26 cellular contexts compared by ENCODE assay signal in the genomic region with DNA sequence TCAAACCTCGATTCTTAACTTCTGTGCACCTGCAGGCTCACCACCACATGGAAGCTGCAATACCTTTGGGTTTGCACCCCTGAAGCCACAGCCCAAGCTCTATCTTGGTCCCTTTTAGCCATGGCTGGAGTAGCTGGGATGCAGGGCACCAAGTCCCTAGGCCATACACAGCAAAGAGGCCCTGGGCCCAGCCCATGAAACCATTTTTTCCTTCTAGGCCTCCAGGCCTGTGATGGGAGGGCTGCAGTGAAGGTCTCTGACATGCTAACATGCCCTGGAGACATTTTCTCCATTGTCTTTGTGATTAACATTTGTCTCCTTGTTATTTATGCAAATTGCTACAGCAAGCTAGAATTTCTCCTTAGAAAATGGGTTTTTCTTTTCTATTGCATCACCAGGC.
DNase-seq lines count a peak whose midpoint lies in the region; ATAC-seq, FAIRE-seq and TF ChIP-seq lines count a peak whose summit lies in the region.
"Had no signal": no experiment of that assay in that cellular context is flagged by ENCODE, and none has a peak within 500 bp of the region (broad histone marks: within the 10 kb centered on the region; RNA-seq: fewer than 3 reads in every experiment).

No MANE protein-coding gene starts in this region.

- TF ChIP-seq POLR2A in A549 (IDR thresholded peaks at IDR 0.05; ENCODE audit: low read length) (no peak), K562 (conservative IDR thresholded peaks at IDR 0.05) (no peak)

- in situ Hi-C loops in K562 (cut with MboI), result no loop called here

- H3K9me1 ChIP-seq in K562 (ENCODE audit: control insufficient read depth, insufficient read depth, low read length), result no peaks in the 10 kb centered on the region

- CTCF ChIA-PET in A549 (lab: Yijun Ruan, JAX), result no interaction called here
- CTCF ChIA-PET in SK-N-SH (lab: Yijun Ruan, JAX), result no interaction called here
- CTCF ChIA-PET in K562 (lab: Yijun Ruan, JAX; ENCODE audit: low intra/inter-chr PET ratio), result no interaction called here

- H2AFZ ChIP-seq in SK-N-SH (ENCODE audit: low read depth) (no peak overlapping the region), K562 (ENCODE audit: low read depth, low read length) (no peak overlapping the region)

- POLR2A ChIA-PET in A549 (lab: Yijun Ruan, JAX), result no interaction called here
- POLR2A ChIA-PET in SK-N-SH (lab: Yijun Ruan, JAX), result no interaction called here
- POLR2A ChIA-PET in K562 (lab: Yijun Ruan, JAX), result no interaction called here

- H3K4me2 ChIP-seq in A549 (no peak overlapping the region), SK-N-SH (no peak overlapping the region), K562 (ENCODE audit: insufficient read depth, low read length) (no peak overlapping the region)
- H3K4me2 ChIP-seq: BLaER1 had no signal

- WGBS in A549 (ENCODE audit: missing lambda C conversion rate), result 0% methylated on average over 1 of the region's 1 CpG
- 30% methylated on average over 1 of the region's 1 CpG for WGBS in SK-N-SH (ENCODE audit: low lambda C conversion rate)
- 0% methylated on average over 1 of the region's 1 CpG for WGBS in K562 (ENCODE audit: insufficient coverage, low coverage, missing lambda C conversion rate)

- H3K79me2 ChIP-seq in SK-N-SH (ENCODE audit: insufficient read depth) (no peaks in the 10 kb centered on the region), K562 (ENCODE audit: control insufficient read depth, insufficient read depth, low read length) (no peaks in the 10 kb centered on the region)

- BruUV-seq in K562 (replicated peaks; lab: Mats Ljungman, UMichigan), result no TSS peak

- ATAC-seq in A549 (no peak), K562 (no peak), GM18867 (IDR thresholded peaks at IDR 0.05; ENCODE audit: unreplicated experiment) (no peak), HG03439 (IDR thresholded peaks at IDR 0.05; ENCODE audit: unreplicated experiment) (no peak)
- ATAC-seq: GM12878 had no signal

- H4K20me1 ChIP-seq in SK-N-SH (ENCODE audit: insufficient read depth) (no peaks in the 10 kb centered on the region), K562 (replicated peaks; ENCODE audit: control insufficient read depth, insufficient read depth, low read length) (no peaks in the 10 kb centered on the region)
- H4K20me1 ChIP-seq: BLaER1 had no signal

- no peak for FAIRE-seq in A549 (lab: Jason Lieb, UNC)
- FAIRE-seq in K562 (lab: Jason Lieb, UNC), result no peak
- FAIRE-seq: GM12878, GM12892, GM18507, GM19239 had no signal

- no peak overlapping the region for H3K4me3 ChIP-seq in A549
- H3K4me3 ChIP-seq in SK-N-SH (ENCODE audit: low read depth in 2 of 2, low read length in 1 of 2), result no peak overlapping the region
- no peak overlapping the region for H3K4me3 ChIP-seq in K562
- H3K4me3 ChIP-seq: BLaER1, GM12878 had no signal

- intact Hi-C loops in K562 (cut with micrococcal nuclease), result no loop called here

- TF ChIP-seq RAD21 in A549 (conservative IDR thresholded peaks at IDR 0.05 in 1 of 2, IDR thresholded peaks at IDR 0.05 in 1 of 2), result no peak
- no peak for TF ChIP-seq RAD21 in SK-N-SH (IDR thresholded peaks at IDR 0.05; ENCODE audit: low read length)
- no peak for TF ChIP-seq RAD21 in K562 (CRISPR knock-in tag; conservative IDR thresholded peaks at IDR 0.05 in 1 of 2, IDR thresholded peaks at IDR 0.05 in 1 of 2)

- H3K9me3 ChIP-seq in A549, result no peaks in the 10 kb centered on the region
- H3K9me3 ChIP-seq in SK-N-SH, result no peaks in the 10 kb centered on the region
- H3K9me3 ChIP-seq in K562 (replicated peaks; ENCODE audit: control insufficient read depth, insufficient read depth, low read depth, low read length), result peaks cover 2% of the 10 kb centered on the region; the same call in 1 of the 2 replicates
- H3K9me3 ChIP-seq: BE2C had no signal

- no peak for DNase-seq in A549 (ENCODE audit: low read depth in 1 of 2, low spot score in 1 of 2)
- no peak for DNase-seq in SK-N-SH
- DNase-seq in K562 (ENCODE audit: extremely low read depth in 1 of 4, low spot score in 3 of 4), result no peak
- DNase-seq in NCI-H226, result no peak
- DNase-seq: ACHN; BE2C; C1 segment of cervical spinal cord; CD4-positive, alpha-beta memory T cell; CD4-positive, CD25-positive, alpha-beta regulatory T cell; CD8-positive, alpha-beta memory T cell; COR-L47; DMS 273 treated with DMSO at 0.1 percent for 48 hours; DMS153; DMS53; DMS79; DND-41; EL; GDM1 had no signal

- no peak overlapping the region for H3K9ac ChIP-seq in SK-N-SH
- no peak overlapping the region for H3K9ac ChIP-seq in K562 (ENCODE audit: insufficient read depth in 1 of 2, low read depth in 2 of 2, low read length in 2 of 2)
- H3K9ac ChIP-seq: BLaER1 had no signal

- H3K4me1 ChIP-seq in A549 (no peaks in the 10 kb centered on the region), SK-N-SH (ENCODE audit: control insufficient read depth in 1 of 2, insufficient read depth in 2 of 2, low read depth in 1 of 2, low read length in 1 of 2) (no peaks in the 10 kb centered on the region), K562 (replicated peaks in 1 of 2; ENCODE audit: control insufficient read depth in 2 of 2, insufficient read depth in 2 of 2, low read length in 2 of 2) (no peaks in the 10 kb centered on the region)
- H3K4me1 ChIP-seq: BE2C, BLaER1 had no signal

- H3K27me3 ChIP-seq in SK-N-SH (ENCODE audit: insufficient read depth) (no peaks in the 10 kb centered on the region), K562 (ENCODE audit: control insufficient read depth in 2 of 2, insufficient read depth in 2 of 2, low read length in 2 of 2) (no peaks in the 10 kb centered on the region)
- H3K27me3 ChIP-seq: BE2C, BLaER1 had no signal

- no peak for TF ChIP-seq EP300 in A549 (IDR thresholded peaks at IDR 0.05)
- no peak for TF ChIP-seq EP300 in SK-N-SH (IDR thresholded peaks at IDR 0.05; ENCODE audit: borderline replicate concordance in 1 of 2, low read depth in 1 of 2, low read length in 1 of 2)
- no peak for TF ChIP-seq EP300 in K562 (IDR thresholded peaks at IDR 0.05; ENCODE audit: low read length)

- H3F3A ChIP-seq in SK-N-SH (replicated peaks; ENCODE audit: insufficient read depth), result peaks cover 48% of the 10 kb centered on the region

- TF ChIP-seq CTCF in A549 (IDR thresholded peaks at IDR 0.05) (no peak), SK-N-SH (IDR thresholded peaks at IDR 0.05) (no peak), K562 (IDR thresholded peaks at IDR 0.05 in 2 of 3, conservative IDR thresholded peaks at IDR 0.05 in 1 of 3; ENCODE audit: insufficient read depth in 2 of 3, low read depth in 1 of 3, low read length in 3 of 3) (no peak)

- H3K9me2 ChIP-seq in SK-N-SH, result no peaks in the 10 kb centered on the region

- H3K36me3 ChIP-seq in SK-N-SH (replicated peaks in 1 of 2; ENCODE audit: control insufficient read depth in 1 of 2, insufficient read depth in 2 of 2, low read length in 1 of 2) (peaks cover 15 to 20% of the 10 kb centered on the region in 2 experiments), K562 (ENCODE audit: control insufficient read depth, insufficient read depth, low read length) (no peaks in the 10 kb centered on the region)
- H3K36me3 ChIP-seq: BE2C, BLaER1 had no signal

- no peak overlapping the region for H3K27ac ChIP-seq in A549
- peak overlapping the region in 1 of 2 experiments; percentile 11; a peak in 1 of 4 replicates for H3K27ac ChIP-seq in SK-N-SH (ENCODE audit: low read depth in 2 of 2, low read length in 1 of 2)
- H3K27ac ChIP-seq in K562 (ENCODE audit: extremely low read depth, low read depth, low read length), result no peak overlapping the region
- H3K27ac ChIP-seq: 22Rv1, BLaER1 had no signal

TF ChIP-seq in A549, 52 proteins besides CTCF, POLR2A, EP300 and RAD21:
- TF ChIP-seq CHD4 (IDR thresholded peaks at IDR 0.05; ENCODE audit: borderline replicate concordance), result no peak
- no peak for TF ChIP-seq KDM5A (IDR thresholded peaks at IDR 0.05)
- peak; percentile 43 for TF ChIP-seq ZFP36 (IDR thresholded peaks at IDR 0.05; ENCODE audit: borderline replicate concordance, partially characterized antibody)
- TF ChIP-seq ZNF302 (CRISPR knock-in tag; IDR thresholded peaks at IDR 0.05), result no peak

TF ChIP-seq in SK-N-SH, 30 proteins besides CTCF, POLR2A, EP300 and RAD21:
- 0 out of 2 replicates have a peak, but pooled peaks have one; percentile 3 for TF ChIP-seq JUND (IDR thresholded peaks at IDR 0.05)
- TF ChIP-seq POLR2AphosphoS5 (IDR thresholded peaks at IDR 0.05; ENCODE audit: low read depth, low read length), result no peak
- no peak for TF ChIP-seq FOXJ3 (CRISPR knock-in tag; IDR thresholded peaks at IDR 0.05)
- no peak for TF ChIP-seq SMC3 (IDR thresholded peaks at IDR 0.05; ENCODE audit: low read depth, low read length)

TF ChIP-seq in K562, 482 proteins besides CTCF, POLR2A, EP300 and RAD21:
- TF ChIP-seq ZFP36 (IDR thresholded peaks at IDR 0.05; ENCODE audit: low read depth, low read length, partially characterized antibody), result peak; percentile 8
- TF ChIP-seq, protein P1, sequence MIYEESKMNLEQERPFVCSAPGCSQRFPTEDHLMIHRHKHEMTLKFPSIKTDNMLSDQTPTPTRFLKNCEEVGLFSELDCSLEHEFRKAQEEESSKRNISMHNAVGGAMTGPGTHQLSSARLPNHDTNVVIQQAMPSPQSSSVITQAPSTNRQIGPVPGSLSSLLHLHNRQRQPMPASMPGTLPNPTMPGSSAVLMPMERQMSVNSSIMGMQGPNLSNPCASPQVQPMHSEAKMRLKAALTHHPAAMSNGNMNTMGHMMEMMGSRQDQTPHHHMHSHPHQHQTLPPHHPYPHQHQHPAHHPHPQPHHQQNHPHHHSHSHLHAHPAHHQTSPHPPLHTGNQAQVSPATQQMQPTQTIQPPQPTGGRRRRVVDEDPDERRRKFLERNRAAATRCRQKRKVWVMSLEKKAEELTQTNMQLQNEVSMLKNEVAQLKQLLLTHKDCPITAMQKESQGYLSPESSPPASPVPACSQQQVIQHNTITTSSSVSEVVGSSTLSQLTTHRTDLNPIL (CRISPR knock-in tag; IDR thresholded peaks at IDR 0.05), result no peak
